1 cellular context compared by ENCODE assay signal in the genomic region with DNA sequence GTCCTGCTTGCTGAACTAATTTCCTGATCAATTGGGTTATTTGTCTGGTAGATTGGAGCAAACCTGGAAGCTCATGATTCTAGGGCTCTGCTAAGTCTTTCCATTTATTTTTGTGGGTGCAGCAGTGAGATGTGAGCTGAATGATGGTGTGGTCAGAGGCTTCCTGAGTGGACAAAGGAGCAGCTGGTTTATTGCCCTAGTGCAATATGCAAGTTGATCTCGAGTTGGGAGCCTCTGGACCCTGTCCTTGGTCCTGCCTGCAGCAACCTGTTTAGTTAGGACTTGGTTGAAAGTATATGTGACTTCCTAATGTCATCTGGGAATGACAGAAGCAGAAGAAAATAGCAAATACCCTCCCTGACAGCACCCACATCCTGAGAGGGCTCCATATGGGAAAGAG.
TF ChIP-seq lines count a peak whose summit lies in the region.

No MANE protein-coding gene starts in this region.

TF ChIP-seq in GM23338, 12 proteins besides CTCF, POLR2A, EP300 and RAD21 (continued from another document):
- TF ChIP-seq, protein P1, sequence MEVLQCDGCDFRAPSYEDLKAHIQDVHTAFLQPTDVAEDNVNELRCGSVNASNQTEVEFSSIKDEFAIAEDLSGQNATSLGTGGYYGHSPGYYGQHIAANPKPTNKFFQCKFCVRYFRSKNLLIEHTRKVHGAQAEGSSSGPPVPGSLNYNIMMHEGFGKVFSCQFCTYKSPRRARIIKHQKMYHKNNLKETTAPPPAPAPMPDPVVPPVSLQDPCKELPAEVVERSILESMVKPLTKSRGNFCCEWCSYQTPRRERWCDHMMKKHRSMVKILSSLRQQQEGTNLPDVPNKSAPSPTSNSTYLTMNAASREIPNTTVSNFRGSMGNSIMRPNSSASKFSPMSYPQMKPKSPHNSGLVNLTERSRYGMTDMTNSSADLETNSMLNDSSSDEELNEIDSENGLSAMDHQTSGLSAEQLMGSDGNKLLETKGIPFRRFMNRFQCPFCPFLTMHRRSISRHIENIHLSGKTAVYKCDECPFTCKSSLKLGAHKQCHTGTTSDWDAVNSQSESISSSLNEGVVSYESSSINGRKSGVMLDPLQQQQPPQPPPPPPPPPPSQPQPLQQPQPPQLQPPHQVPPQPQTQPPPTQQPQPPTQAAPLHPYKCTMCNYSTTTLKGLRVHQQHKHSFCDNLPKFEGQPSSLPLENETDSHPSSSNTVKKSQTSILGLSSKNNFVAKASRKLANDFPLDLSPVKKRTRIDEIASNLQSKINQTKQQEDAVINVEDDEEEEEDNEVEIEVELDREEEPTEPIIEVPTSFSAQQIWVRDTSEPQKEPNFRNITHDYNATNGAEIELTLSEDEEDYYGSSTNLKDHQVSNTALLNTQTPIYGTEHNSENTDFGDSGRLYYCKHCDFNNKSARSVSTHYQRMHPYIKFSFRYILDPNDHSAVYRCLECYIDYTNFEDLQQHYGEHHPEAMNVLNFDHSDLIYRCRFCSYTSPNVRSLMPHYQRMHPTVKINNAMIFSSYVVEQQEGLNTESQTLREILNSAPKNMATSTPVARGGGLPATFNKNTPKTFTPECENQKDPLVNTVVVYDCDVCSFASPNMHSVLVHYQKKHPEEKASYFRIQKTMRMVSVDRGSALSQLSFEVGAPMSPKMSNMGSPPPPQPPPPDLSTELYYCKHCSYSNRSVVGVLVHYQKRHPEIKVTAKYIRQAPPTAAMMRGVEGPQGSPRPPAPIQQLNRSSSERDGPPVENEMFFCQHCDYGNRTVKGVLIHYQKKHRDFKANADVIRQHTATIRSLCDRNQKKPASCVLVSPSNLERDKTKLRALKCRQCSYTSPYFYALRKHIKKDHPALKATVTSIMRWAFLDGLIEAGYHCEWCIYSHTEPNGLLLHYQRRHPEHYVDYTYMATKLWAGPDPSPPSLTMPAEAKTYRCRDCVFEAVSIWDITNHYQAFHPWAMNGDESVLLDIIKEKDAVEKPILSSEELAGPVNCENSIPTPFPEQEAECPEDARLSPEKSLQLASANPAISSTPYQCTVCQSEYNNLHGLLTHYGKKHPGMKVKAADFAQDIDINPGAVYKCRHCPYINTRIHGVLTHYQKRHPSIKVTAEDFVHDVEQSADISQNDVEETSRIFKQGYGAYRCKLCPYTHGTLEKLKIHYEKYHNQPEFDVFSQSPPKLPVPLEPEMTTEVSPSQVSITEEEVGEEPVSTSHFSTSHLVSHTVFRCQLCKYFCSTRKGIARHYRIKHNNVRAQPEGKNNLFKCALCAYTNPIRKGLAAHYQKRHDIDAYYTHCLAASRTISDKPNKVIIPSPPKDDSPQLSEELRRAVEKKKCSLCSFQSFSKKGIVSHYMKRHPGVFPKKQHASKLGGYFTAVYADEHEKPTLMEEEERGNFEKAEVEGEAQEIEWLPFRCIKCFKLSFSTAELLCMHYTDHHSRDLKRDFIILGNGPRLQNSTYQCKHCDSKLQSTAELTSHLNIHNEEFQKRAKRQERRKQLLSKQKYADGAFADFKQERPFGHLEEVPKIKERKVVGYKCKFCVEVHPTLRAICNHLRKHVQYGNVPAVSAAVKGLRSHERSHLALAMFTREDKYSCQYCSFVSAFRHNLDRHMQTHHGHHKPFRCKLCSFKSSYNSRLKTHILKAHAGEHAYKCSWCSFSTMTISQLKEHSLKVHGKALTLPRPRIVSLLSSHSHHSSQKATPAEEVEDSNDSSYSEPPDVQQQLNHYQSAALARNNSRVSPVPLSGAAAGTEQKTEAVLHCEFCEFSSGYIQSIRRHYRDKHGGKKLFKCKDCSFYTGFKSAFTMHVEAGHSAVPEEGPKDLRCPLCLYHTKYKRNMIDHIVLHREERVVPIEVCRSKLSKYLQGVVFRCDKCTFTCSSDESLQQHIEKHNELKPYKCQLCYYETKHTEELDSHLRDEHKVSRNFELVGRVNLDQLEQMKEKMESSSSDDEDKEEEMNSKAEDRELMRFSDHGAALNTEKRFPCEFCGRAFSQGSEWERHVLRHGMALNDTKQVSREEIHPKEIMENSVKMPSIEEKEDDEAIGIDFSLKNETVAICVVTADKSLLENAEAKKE (CRISPR knock-in tag; IDR thresholded peaks at IDR 0.05): no peak
- no peak for TF ChIP-seq CREB1 (CRISPR knock-in tag; IDR thresholded peaks at IDR 0.05; ENCODE audit: low read depth)
